In genomic region chr15:101724675-101725005, GRCh38 we compare ENCODE assay signal across 1 cellular context.
TF ChIP-seq lines count a peak whose summit lies in the region.

No MANE protein-coding gene starts in this region.

TF ChIP-seq in IMR-90, 13 proteins besides CTCF, POLR2A, EP300 and RAD21 (continued from another document):
- TF ChIP-seq RCOR1 (IDR thresholded peaks at IDR 0.05; ENCODE audit: insufficient replicate concordance, low read length): no peak
- no peak for TF ChIP-seq MAZ (IDR thresholded peaks at IDR 0.05; ENCODE audit: borderline replicate concordance, low read depth, low read length)
TF ChIP-seq in IMR-90: peak in this region for 0.
